Comparison of ENCODE assay signal across 1 cellular context in genomic region chr1:182391362-182392044, GRCh38.
TF ChIP-seq lines count a peak whose summit lies in the region.

Gene GLUL, minus strand, starts transcription at chr1:182391790. Its CDS starts 3,053 bp downstream, at chr1:182388737.

TF ChIP-seq in K562, 482 proteins besides CTCF, POLR2A, EP300 and RAD21 (continued from another document and continues in another):
- TF ChIP-seq, protein P1, sequence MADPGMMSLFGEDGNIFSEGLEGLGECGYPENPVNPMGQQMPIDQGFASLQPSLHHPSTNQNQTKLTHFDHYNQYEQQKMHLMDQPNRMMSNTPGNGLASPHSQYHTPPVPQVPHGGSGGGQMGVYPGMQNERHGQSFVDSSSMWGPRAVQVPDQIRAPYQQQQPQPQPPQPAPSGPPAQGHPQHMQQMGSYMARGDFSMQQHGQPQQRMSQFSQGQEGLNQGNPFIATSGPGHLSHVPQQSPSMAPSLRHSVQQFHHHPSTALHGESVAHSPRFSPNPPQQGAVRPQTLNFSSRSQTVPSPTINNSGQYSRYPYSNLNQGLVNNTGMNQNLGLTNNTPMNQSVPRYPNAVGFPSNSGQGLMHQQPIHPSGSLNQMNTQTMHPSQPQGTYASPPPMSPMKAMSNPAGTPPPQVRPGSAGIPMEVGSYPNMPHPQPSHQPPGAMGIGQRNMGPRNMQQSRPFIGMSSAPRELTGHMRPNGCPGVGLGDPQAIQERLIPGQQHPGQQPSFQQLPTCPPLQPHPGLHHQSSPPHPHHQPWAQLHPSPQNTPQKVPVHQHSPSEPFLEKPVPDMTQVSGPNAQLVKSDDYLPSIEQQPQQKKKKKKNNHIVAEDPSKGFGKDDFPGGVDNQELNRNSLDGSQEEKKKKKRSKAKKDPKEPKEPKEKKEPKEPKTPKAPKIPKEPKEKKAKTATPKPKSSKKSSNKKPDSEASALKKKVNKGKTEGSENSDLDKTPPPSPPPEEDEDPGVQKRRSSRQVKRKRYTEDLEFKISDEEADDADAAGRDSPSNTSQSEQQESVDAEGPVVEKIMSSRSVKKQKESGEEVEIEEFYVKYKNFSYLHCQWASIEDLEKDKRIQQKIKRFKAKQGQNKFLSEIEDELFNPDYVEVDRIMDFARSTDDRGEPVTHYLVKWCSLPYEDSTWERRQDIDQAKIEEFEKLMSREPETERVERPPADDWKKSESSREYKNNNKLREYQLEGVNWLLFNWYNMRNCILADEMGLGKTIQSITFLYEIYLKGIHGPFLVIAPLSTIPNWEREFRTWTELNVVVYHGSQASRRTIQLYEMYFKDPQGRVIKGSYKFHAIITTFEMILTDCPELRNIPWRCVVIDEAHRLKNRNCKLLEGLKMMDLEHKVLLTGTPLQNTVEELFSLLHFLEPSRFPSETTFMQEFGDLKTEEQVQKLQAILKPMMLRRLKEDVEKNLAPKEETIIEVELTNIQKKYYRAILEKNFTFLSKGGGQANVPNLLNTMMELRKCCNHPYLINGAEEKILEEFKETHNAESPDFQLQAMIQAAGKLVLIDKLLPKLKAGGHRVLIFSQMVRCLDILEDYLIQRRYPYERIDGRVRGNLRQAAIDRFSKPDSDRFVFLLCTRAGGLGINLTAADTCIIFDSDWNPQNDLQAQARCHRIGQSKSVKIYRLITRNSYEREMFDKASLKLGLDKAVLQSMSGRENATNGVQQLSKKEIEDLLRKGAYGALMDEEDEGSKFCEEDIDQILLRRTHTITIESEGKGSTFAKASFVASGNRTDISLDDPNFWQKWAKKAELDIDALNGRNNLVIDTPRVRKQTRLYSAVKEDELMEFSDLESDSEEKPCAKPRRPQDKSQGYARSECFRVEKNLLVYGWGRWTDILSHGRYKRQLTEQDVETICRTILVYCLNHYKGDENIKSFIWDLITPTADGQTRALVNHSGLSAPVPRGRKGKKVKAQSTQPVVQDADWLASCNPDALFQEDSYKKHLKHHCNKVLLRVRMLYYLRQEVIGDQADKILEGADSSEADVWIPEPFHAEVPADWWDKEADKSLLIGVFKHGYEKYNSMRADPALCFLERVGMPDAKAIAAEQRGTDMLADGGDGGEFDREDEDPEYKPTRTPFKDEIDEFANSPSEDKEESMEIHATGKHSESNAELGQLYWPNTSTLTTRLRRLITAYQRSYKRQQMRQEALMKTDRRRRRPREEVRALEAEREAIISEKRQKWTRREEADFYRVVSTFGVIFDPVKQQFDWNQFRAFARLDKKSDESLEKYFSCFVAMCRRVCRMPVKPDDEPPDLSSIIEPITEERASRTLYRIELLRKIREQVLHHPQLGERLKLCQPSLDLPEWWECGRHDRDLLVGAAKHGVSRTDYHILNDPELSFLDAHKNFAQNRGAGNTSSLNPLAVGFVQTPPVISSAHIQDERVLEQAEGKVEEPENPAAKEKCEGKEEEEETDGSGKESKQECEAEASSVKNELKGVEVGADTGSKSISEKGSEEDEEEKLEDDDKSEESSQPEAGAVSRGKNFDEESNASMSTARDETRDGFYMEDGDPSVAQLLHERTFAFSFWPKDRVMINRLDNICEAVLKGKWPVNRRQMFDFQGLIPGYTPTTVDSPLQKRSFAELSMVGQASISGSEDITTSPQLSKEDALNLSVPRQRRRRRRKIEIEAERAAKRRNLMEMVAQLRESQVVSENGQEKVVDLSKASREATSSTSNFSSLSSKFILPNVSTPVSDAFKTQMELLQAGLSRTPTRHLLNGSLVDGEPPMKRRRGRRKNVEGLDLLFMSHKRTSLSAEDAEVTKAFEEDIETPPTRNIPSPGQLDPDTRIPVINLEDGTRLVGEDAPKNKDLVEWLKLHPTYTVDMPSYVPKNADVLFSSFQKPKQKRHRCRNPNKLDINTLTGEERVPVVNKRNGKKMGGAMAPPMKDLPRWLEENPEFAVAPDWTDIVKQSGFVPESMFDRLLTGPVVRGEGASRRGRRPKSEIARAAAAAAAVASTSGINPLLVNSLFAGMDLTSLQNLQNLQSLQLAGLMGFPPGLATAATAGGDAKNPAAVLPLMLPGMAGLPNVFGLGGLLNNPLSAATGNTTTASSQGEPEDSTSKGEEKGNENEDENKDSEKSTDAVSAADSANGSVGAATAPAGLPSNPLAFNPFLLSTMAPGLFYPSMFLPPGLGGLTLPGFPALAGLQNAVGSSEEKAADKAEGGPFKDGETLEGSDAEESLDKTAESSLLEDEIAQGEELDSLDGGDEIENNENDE (IDR thresholded peaks at IDR 0.05; ENCODE audit: low read depth, low read length), result peak; percentile 35
- no peak for TF ChIP-seq SPI1 (IDR thresholded peaks at IDR 0.05; ENCODE audit: borderline replicate concordance, low read depth, low read length)
- peak; percentile 45; the same call in 1 of the 2 replicates for TF ChIP-seq MBD2 (IDR thresholded peaks at IDR 0.05; ENCODE audit: borderline replicate concordance, low read depth)
- no peak for TF ChIP-seq SMARCA5 (IDR thresholded peaks at IDR 0.05)
- peak; percentile 96 for TF ChIP-seq POLR2AphosphoS2 (IDR thresholded peaks at IDR 0.05; ENCODE audit: low read length)
- no peak for TF ChIP-seq ATF3 (IDR thresholded peaks at IDR 0.05)
- peak; percentile 84; the same call in 1 of the 2 replicates for TF ChIP-seq ATF3 (CRISPR knock-in tag; conservative IDR thresholded peaks at IDR 0.05)
- no peak for TF ChIP-seq ZNF584 (CRISPR knock-in tag; IDR thresholded peaks at IDR 0.05; ENCODE audit: low read depth)
- TF ChIP-seq ELK3 (CRISPR knock-in tag; IDR thresholded peaks at IDR 0.05), result no peak
- no peak for TF ChIP-seq ZNF140 (CRISPR knock-in tag; IDR thresholded peaks at IDR 0.05)
- peak; percentile 70 for TF ChIP-seq NCOR1 (IDR thresholded peaks at IDR 0.05)
- TF ChIP-seq KDM1A (IDR thresholded peaks at IDR 0.05), result no peak
- TF ChIP-seq MCM2 (IDR thresholded peaks at IDR 0.05; ENCODE audit: low read depth), result no peak
- TF ChIP-seq BRF2 (IDR thresholded peaks at IDR 0.05; ENCODE audit: borderline replicate concordance, insufficient read depth, insufficient read length), result no peak
- peak; percentile 55 for TF ChIP-seq ESRRA (IDR thresholded peaks at IDR 0.05; ENCODE audit: borderline replicate concordance, low read depth)
- no peak for TF ChIP-seq CEBPB (tag; IDR thresholded peaks at IDR 0.05)
- TF ChIP-seq ZNF263 (CRISPR knock-in tag; IDR thresholded peaks at IDR 0.05; ENCODE audit: borderline replicate concordance), result peak; percentile 80
- TF ChIP-seq GMEB1 (CRISPR knock-in tag; IDR thresholded peaks at IDR 0.05), result no peak
- 0 out of 2 replicates have a peak, but pooled peaks have one; percentile 2 for TF ChIP-seq SNIP1 (IDR thresholded peaks at IDR 0.05; ENCODE audit: low read depth)
- TF ChIP-seq, protein P2, sequence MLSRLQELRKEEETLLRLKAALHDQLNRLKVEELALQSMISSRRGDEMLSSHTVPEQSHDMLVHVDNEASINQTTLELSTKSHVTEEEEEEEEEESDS (CRISPR knock-in tag; IDR thresholded peaks at IDR 0.05), result no peak
- TF ChIP-seq ZMIZ1 (IDR thresholded peaks at IDR 0.05; ENCODE audit: low read depth in 2 of 2, low read length in 2 of 2), result peak in 1 of 2 experiments; percentile 79; a peak in 1 of 4 replicates
- TF ChIP-seq HLTF (IDR thresholded peaks at IDR 0.05), result no peak
- TF ChIP-seq COPS2 (conservative IDR thresholded peaks at IDR 0.05), result no peak
- no peak; the same call in 1 of the 2 replicates for TF ChIP-seq GATAD2A (IDR thresholded peaks at IDR 0.05)
- TF ChIP-seq RHOXF2B (CRISPR knock-in tag; conservative IDR thresholded peaks at IDR 0.05), result no peak; the same call in 1 of the 2 replicates
- peak; percentile 29 to 88 (median 52) for TF ChIP-seq YY1 (IDR thresholded peaks at IDR 0.05; ENCODE audit: borderline replicate concordance in 1 of 3, control insufficient read depth in 1 of 3, extremely low read depth in 1 of 3, insufficient read depth in 3 of 3, insufficient read length in 1 of 3, insufficient replicate concordance in 2 of 3, low read depth in 1 of 3, low read length in 2 of 3)
- TF ChIP-seq MXD1 (CRISPR knock-in tag; IDR thresholded peaks at IDR 0.05; ENCODE audit: borderline replicate concordance, poor library complexity, severe bottlenecking), result no peak
- TF ChIP-seq HMGN3 (IDR thresholded peaks at IDR 0.05; ENCODE audit: borderline replicate concordance, extremely low read depth, insufficient read length, low read depth, low read length), result peak; percentile 59
- TF ChIP-seq, protein P3, sequence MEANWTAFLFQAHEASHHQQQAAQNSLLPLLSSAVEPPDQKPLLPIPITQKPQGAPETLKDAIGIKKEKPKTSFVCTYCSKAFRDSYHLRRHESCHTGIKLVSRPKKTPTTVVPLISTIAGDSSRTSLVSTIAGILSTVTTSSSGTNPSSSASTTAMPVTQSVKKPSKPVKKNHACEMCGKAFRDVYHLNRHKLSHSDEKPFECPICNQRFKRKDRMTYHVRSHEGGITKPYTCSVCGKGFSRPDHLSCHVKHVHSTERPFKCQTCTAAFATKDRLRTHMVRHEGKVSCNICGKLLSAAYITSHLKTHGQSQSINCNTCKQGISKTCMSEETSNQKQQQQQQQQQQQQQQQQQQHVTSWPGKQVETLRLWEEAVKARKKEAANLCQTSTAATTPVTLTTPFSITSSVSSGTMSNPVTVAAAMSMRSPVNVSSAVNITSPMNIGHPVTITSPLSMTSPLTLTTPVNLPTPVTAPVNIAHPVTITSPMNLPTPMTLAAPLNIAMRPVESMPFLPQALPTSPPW (CRISPR knock-in tag; IDR thresholded peaks at IDR 0.05), result peak; percentile 97
- TF ChIP-seq DACH1 (IDR thresholded peaks at IDR 0.05; ENCODE audit: partially characterized antibody), result peak; percentile 99
- TF ChIP-seq FOXP1 (CRISPR knock-in tag; IDR thresholded peaks at IDR 0.05), result peak; percentile 87; the same call in 1 of the 2 replicates
- peak; percentile 65 for TF ChIP-seq CREB1 (IDR thresholded peaks at IDR 0.05)
- peak; percentile 71; the same call in 1 of the 2 replicates for TF ChIP-seq CREB1 (CRISPR knock-in tag; IDR thresholded peaks at IDR 0.05)
- no peak for TF ChIP-seq ZNF785 (CRISPR knock-in tag; IDR thresholded peaks at IDR 0.05)
